1 cellular context compared by ENCODE assay signal in genomic region chr3:192851821-192852352, GRCh38.
A peak's percentile ranks its signal among the peaks of the same experiment; 100 is the strongest.
TF ChIP-seq lines count a peak whose summit lies in the region.

No MANE protein-coding gene starts in this region.

TF ChIP-seq in HCT116, 20 proteins besides CTCF, POLR2A, EP300 and RAD21 (continued from another document):
- TF ChIP-seq POLR2AphosphoS5 (IDR thresholded peaks at IDR 0.05; ENCODE audit: low read depth, low read length), result peak; percentile 67
- peak; percentile 45; the same call in 1 of the 2 replicates for TF ChIP-seq SRF (IDR thresholded peaks at IDR 0.05; ENCODE audit: low read depth)
- TF ChIP-seq ELF1 (IDR thresholded peaks at IDR 0.05; ENCODE audit: borderline replicate concordance, low read depth), result no peak
- no peak for TF ChIP-seq ZNF274 (IDR thresholded peaks at IDR 0.05; ENCODE audit: low read depth, low read length)
- TF ChIP-seq SP1 (IDR thresholded peaks at IDR 0.05; ENCODE audit: low read depth), result peak; percentile 69
- peak; percentile 84 for TF ChIP-seq CEBPB (IDR thresholded peaks at IDR 0.05; ENCODE audit: low read depth)
- TF ChIP-seq TCF7L2 (IDR thresholded peaks at IDR 0.05; ENCODE audit: borderline replicate concordance, extremely low read depth, insufficient read depth, insufficient read length), result peak; percentile 81
- TF ChIP-seq EZH2 (IDR thresholded peaks at IDR 0.05), result no peak
- TF ChIP-seq EZH2phosphoT487 (IDR thresholded peaks at IDR 0.05; ENCODE audit: borderline replicate concordance), result no peak
- peak; percentile 84 for TF ChIP-seq JUND (IDR thresholded peaks at IDR 0.05)
TF ChIP-seq in HCT116: peak in this region for 12.
